In genomic region chr18:72041313-72042032, GRCh38 we compare ENCODE assay signal across 28 cellular contexts.
A peak's percentile ranks its signal among the peaks of the same experiment; 100 is the strongest.
DNase-seq lines count a peak whose midpoint lies in the region; ATAC-seq and TF ChIP-seq lines count a peak whose summit lies in the region.
"Had no signal": no experiment of that assay in that cellular context is flagged by ENCODE, and none has a peak within 500 bp of the region (broad histone marks: within the 10 kb centered on the region; RNA-seq: fewer than 3 reads in every experiment).

No MANE protein-coding gene starts in this region.

- ATAC-seq in GM23338 (no peak), GM18868 (IDR thresholded peaks at IDR 0.05; ENCODE audit: unreplicated experiment) (no peak), GM21576 (IDR thresholded peaks at IDR 0.05; ENCODE audit: unreplicated experiment) (no peak)
- ATAC-seq: HCT116; stimulated activated memory B cell treated with anti-CD40 and anti-IgM and Interleukin-4, amounts not matched to agents 10 μg/mL and 1 μg/mL and 100 μg/mL, for 72 hours; upper lobe of right lung had no signal

- no peaks in the 10 kb centered on the region for H3K27me3 ChIP-seq in GM23338 (ENCODE audit: insufficient read depth)
- H3K27me3 ChIP-seq in hepatocyte, result no peaks in the 10 kb centered on the region
- H3K27me3 ChIP-seq: adrenal gland; BLaER1 treated with 17β-estradiol and CSF1 and Interleukin-3, amounts not matched to agents 10 nM and 100 nM; colonic mucosa; upper lobe of right lung had no signal

- H3K27ac ChIP-seq in GM23338 (ENCODE audit: low read depth) (no peak overlapping the region), hepatocyte (no peak overlapping the region)
- H3K27ac ChIP-seq: adrenal gland; BLaER1 treated with 17β-estradiol and CSF1 and Interleukin-3, amounts not matched to agents 10 nM and 100 nM; colonic mucosa; RWPE1; upper lobe of right lung had no signal

- H3F3A ChIP-seq in GM23338 (replicated peaks; ENCODE audit: low read depth), result no peaks in the 10 kb centered on the region

- H3K9me2 ChIP-seq in GM23338 (ENCODE audit: insufficient read depth) (no peaks in the 10 kb centered on the region), hepatocyte (replicated peaks; ENCODE audit: insufficient read depth) (no peaks in the 10 kb centered on the region)

- no peak overlapping the region for H3K4me3 Mint-ChIP-seq in GM23338
- H3K4me3 Mint-ChIP-seq: nephron; stimulated activated memory B cell treated with anti-CD40 and anti-IgM and Interleukin-4, amounts not matched to agents 10 μg/mL and 1 μg/mL and 100 μg/mL, for 72 hours; T-helper 1 cell treated with Interleukin-12 subunit alpha and Interleukin-12 subunit beta and Interleukin-4 antibody, amounts not matched to agents 30 μg/mL and 1 μg/mL, for 36 hours had no signal

- no peak overlapping the region for H3K4me2 ChIP-seq in GM23338
- H3K4me2 ChIP-seq in hepatocyte, result no peak overlapping the region
- H3K4me2 ChIP-seq: BLaER1 treated with 17β-estradiol and CSF1 and Interleukin-3, amounts not matched to agents 10 nM and 100 nM had no signal

- H2AFZ ChIP-seq in GM23338 (no peak overlapping the region), hepatocyte (no peak overlapping the region)

- no peaks in the 10 kb centered on the region for H3K9me3 ChIP-seq in hepatocyte (ENCODE audit: low read depth)
- H3K9me3 ChIP-seq: adrenal gland; BLaER1 treated with 17β-estradiol and CSF1 and Interleukin-3, amounts not matched to agents 10 nM and 100 nM; colonic mucosa; upper lobe of right lung had no signal

- H3K36me3 ChIP-seq in GM23338 (ENCODE audit: insufficient read depth) (peaks cover 6% of the 10 kb centered on the region), hepatocyte (replicated peaks; ENCODE audit: insufficient read depth, low read depth) (no peaks in the 10 kb centered on the region)
- H3K36me3 ChIP-seq: adrenal gland; BLaER1 treated with 17β-estradiol and CSF1 and Interleukin-3, amounts not matched to agents 10 nM and 100 nM; colonic mucosa; upper lobe of right lung had no signal

- no peaks in the 10 kb centered on the region for H3K4me1 Mint-ChIP-seq in GM23338
- H3K4me1 Mint-ChIP-seq: nephron; stimulated activated memory B cell treated with anti-CD40 and anti-IgM and Interleukin-4, amounts not matched to agents 10 μg/mL and 1 μg/mL and 100 μg/mL, for 72 hours had no signal

- WGBS in hepatocyte (ENCODE audit: low lambda C conversion rate, missing lambda C conversion rate), result 81% methylated on average over 7 of the region's 7 CpGs

- no peaks in the 10 kb centered on the region for H3K79me2 ChIP-seq in GM23338 (replicated peaks; ENCODE audit: insufficient read depth)
- H3K79me2 ChIP-seq in hepatocyte, result no peaks in the 10 kb centered on the region

- no peak overlapping the region for H3K4me3 ChIP-seq in GM23338
- H3K4me3 ChIP-seq in LNCaP clone FGC (ENCODE audit: low read depth, low read length), result no peak overlapping the region
- H3K4me3 ChIP-seq in hepatocyte, result no peak overlapping the region
- H3K4me3 ChIP-seq: adrenal gland; BLaER1 treated with 17β-estradiol and CSF1 and Interleukin-3, amounts not matched to agents 10 nM and 100 nM; colonic mucosa; upper lobe of right lung had no signal

- peak; percentile 1 for DNase-seq in GM23338 (ENCODE audit: low spot score)
- DNase-seq in LNCaP clone FGC (ENCODE audit: low read depth), result no peak
- peak; percentile 36 for DNase-seq in SK-MEL-5 (ENCODE audit: low read depth, low spot score)
- no peak for DNase-seq in hepatocyte (ENCODE audit: low spot score)
- no peak for DNase-seq in hypothalamus (lab: John Stamatoyannopoulos, UW)
- no peak for DNase-seq in superior temporal gyrus (ENCODE audit: extremely low spot score)
- DNase-seq: activated CD4-positive, alpha-beta T cell treated with anti-CD3 and anti-CD28 coated beads, Interleukin-2, amount 50 U/mL, for 48 hours; activated CD4-positive, CD25-positive, alpha-beta regulatory T cell treated with anti-CD3 and anti-CD28 coated beads, Interleukin-2, amount 50 U/mL, for 72 hours; activated CD8-positive, alpha-beta memory T cell treated with anti-CD3 and anti-CD28 coated beads, Interleukin-2, amount 50 U/mL, for 4 hours; activated naive CD4-positive, alpha-beta T cell treated with Interleukin-2 at 50 U/mL for 16 hours; adrenal gland; colonic mucosa; DMS79; effector CD4-positive, alpha-beta T cell; mammary epithelial cell; NCI-H1092; NCI-H1694; NCI-H524 treated with DMSO at 0.1 percent for 48 hours; substantia nigra; upper lobe of right lung had no signal

- H3K36me3 Mint-ChIP-seq in GM23338 (ENCODE audit: low read depth), result peaks cover 12% of the 10 kb centered on the region; the same call in 1 of the 3 replicates
- H3K36me3 Mint-ChIP-seq: stimulated activated memory B cell treated with anti-CD40 and anti-IgM and Interleukin-4, amounts not matched to agents 10 μg/mL and 1 μg/mL and 100 μg/mL, for 72 hours had no signal

- TF ChIP-seq CTCF in GM23338 (conservative IDR thresholded peaks at IDR 0.05; ENCODE audit: low read depth in 2 of 2) (peak in 1 of 2 experiments; percentile 10; a peak in 1 of 4 replicates), LNCaP clone FGC (IDR thresholded peaks at IDR 0.05; ENCODE audit: control insufficient read depth, extremely low read depth, insufficient read depth) (peak; percentile 28), hepatocyte (IDR thresholded peaks at IDR 0.05; ENCODE audit: poor library complexity) (peak; percentile 3)

- no peaks in the 10 kb centered on the region for H3K4me1 ChIP-seq in GM23338 (ENCODE audit: insufficient read depth)
- H3K4me1 ChIP-seq in hepatocyte (ENCODE audit: insufficient read depth), result no peaks in the 10 kb centered on the region
- H3K4me1 ChIP-seq: adrenal gland; BLaER1 treated with 17β-estradiol and CSF1 and Interleukin-3, amounts not matched to agents 10 nM and 100 nM; colonic mucosa; upper lobe of right lung had no signal

- H3K27me3 Mint-ChIP-seq in GM23338 (ENCODE audit: insufficient read depth, low read depth, poor library complexity), result no peaks in the 10 kb centered on the region
- H3K27me3 Mint-ChIP-seq: stimulated activated memory B cell treated with anti-CD40 and anti-IgM and Interleukin-4, amounts not matched to agents 10 μg/mL and 1 μg/mL and 100 μg/mL, for 72 hours had no signal

- H3K27ac Mint-ChIP-seq in GM23338, result no peak overlapping the region
- H3K27ac Mint-ChIP-seq: nephron; stimulated activated memory B cell treated with anti-CD40 and anti-IgM and Interleukin-4, amounts not matched to agents 10 μg/mL and 1 μg/mL and 100 μg/mL, for 72 hours; T-helper 1 cell treated with Interleukin-12 subunit alpha and Interleukin-12 subunit beta and Interleukin-4 antibody, amounts not matched to agents 30 μg/mL and 1 μg/mL, for 36 hours had no signal

- no peaks in the 10 kb centered on the region for H4K20me1 ChIP-seq in GM23338 (replicated peaks; ENCODE audit: insufficient read depth)
- H4K20me1 ChIP-seq in hepatocyte (ENCODE audit: insufficient read depth, poor library complexity, severe bottlenecking), result no peaks in the 10 kb centered on the region
- H4K20me1 ChIP-seq: BLaER1 treated with 17β-estradiol and CSF1 and Interleukin-3, amounts not matched to agents 10 nM and 100 nM had no signal

- in situ Hi-C loops in SK-MEL-5 (cut with HindIII; ENCODE audit: low pct_unique_long_range_greater_than_20kb, low sequenced_read_pairs), result no loop called here

- H3K9me3 Mint-ChIP-seq in GM23338, result peaks cover 74% of the 10 kb centered on the region
- H3K9me3 Mint-ChIP-seq: nephron; stimulated activated memory B cell treated with anti-CD40 and anti-IgM and Interleukin-4, amounts not matched to agents 10 μg/mL and 1 μg/mL and 100 μg/mL, for 72 hours; T-helper 1 cell treated with Interleukin-12 subunit alpha and Interleukin-12 subunit beta and Interleukin-4 antibody, amounts not matched to agents 30 μg/mL and 1 μg/mL, for 36 hours had no signal

Comparison
In these comparisons a context has a peak if more than half of its experiments do, and no peak if none do; other contexts are left out.
1. DNase-seq: peak in GM23338 (single experiment) and SK-MEL-5 (single experiment); none in LNCaP clone FGC (single experiment), hepatocyte (single experiment), hypothalamus (0 of 51) and superior temporal gyrus (single experiment).